24 cellular contexts compared by ENCODE assay signal in the genomic region with DNA sequence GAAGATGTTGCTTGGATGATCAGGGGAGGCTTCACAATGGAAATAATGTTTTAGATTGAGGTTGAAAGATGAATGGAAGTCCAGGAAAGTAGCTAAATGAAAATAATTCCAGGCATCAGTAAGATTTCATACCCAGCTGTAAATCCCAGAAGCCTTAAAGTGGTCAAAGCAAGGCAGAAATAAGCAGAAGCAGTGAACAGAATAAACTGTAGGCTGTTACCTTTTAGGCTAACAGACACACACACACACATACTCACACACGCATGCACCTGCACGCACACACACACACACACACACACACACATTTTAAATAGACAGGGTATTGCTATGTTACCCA.
"Had no signal": no experiment of that assay in that cellular context is flagged by ENCODE, and none has a peak within 500 bp of the region (broad histone marks: within the 10 kb centered on the region; RNA-seq: fewer than 3 reads in every experiment).

No MANE protein-coding gene starts in this region.

- H3K27me3 Mint-ChIP-seq: activated B cell treated with CpG ODN at 0.5 μM for 24 hours; activated CD4-positive, alpha-beta memory T cell treated with anti-CD3 and anti-CD28 coated beads for 36 hours; activated CD4-positive, alpha-beta T cell treated with anti-CD3 and anti-CD28 coated beads for 36 hours; activated naive CD8-positive, alpha-beta T cell treated with anti-CD3 and anti-CD28 coated beads, Interleukin-2, amount 10 ng/mL, durations not matched to agents 7 days and 5 days; memory B cell; stimulated activated memory B cell treated with anti-CD40 and anti-IgM and Interleukin-4, amounts not matched to agents 10 μg/mL and 1 μg/mL and 100 μg/mL, for 72 hours; type B pancreatic cell had no signal

- DNase-seq: activated B cell treated with CpG ODN at 0.5 μM for 24 hours; activated CD4-positive, alpha-beta memory T cell treated with anti-CD3 and anti-CD28 coated beads for 36 hours; activated effector memory CD4-positive, alpha-beta T cell treated with Interleukin-2 at 50 U/mL for 16 hours; activated naive CD4-positive, alpha-beta T cell treated with anti-CD3 and anti-CD28 coated beads for 36 hours; activated naive CD8-positive, alpha-beta T cell treated with anti-CD3 and anti-CD28 coated beads, Interleukin-2, amount 10 ng/mL, durations not matched to agents 7 days and 5 days; activated T-cell treated with anti-CD3 and anti-CD28 coated beads, Interleukin-2, amount 50 U/mL, for 72 hours; amniotic stem cell; hippocampal formation; kidney glomerular epithelial cell; nephron progenitor cell; nucleus accumbens; right lobe of liver; stimulated activated CD4-positive, alpha-beta T cell treated with anti-CD3 and anti-CD28 coated beads, Interleukin-15, amount 100 ng/mL, for 24 hours; testis had no signal

- H3K79me2 ChIP-seq: parathyroid adenoma had no signal

- H3K27ac Mint-ChIP-seq: activated B cell treated with CpG ODN at 0.5 μM for 24 hours; activated CD4-positive, alpha-beta memory T cell treated with anti-CD3 and anti-CD28 coated beads for 36 hours; activated CD4-positive, alpha-beta T cell treated with anti-CD3 and anti-CD28 coated beads for 36 hours; activated naive CD4-positive, alpha-beta T cell treated with anti-CD3 and anti-CD28 coated beads for 36 hours; activated naive CD8-positive, alpha-beta T cell treated with anti-CD3 and anti-CD28 coated beads, Interleukin-2, amount 10 ng/mL, durations not matched to agents 7 days and 5 days; activated T-cell treated with anti-CD3 and anti-CD28 coated beads, Interleukin-2, amount 50 U/mL, for 72 hours; memory B cell; nephron progenitor cell; stimulated activated memory B cell treated with anti-CD40 and anti-IgM and Interleukin-4, amounts not matched to agents 10 μg/mL and 1 μg/mL and 100 μg/mL, for 72 hours; T-helper 1 cell treated with Interleukin-12 subunit alpha and Interleukin-12 subunit beta and Interleukin-4 antibody, amounts not matched to agents 30 μg/mL and 1 μg/mL, for 36 hours; type B pancreatic cell had no signal

- H3K36me3 ChIP-seq: cardiac muscle cell, right lobe of liver, vagina had no signal

- H3K9me3 ChIP-seq: mucosa of descending colon, right lobe of liver, testis, vagina had no signal

- H3K9ac ChIP-seq: parathyroid adenoma had no signal

- H3K4me1 ChIP-seq: foreskin keratinocyte, parathyroid adenoma, right lobe of liver, testis had no signal

- H3K27ac ChIP-seq: cardiac muscle cell, foreskin keratinocyte, parathyroid adenoma, right lobe of liver, testis, vagina had no signal

- H3K4me3 Mint-ChIP-seq: activated B cell treated with CpG ODN at 0.5 μM for 24 hours; activated CD4-positive, alpha-beta memory T cell treated with anti-CD3 and anti-CD28 coated beads for 36 hours; activated CD4-positive, alpha-beta T cell treated with anti-CD3 and anti-CD28 coated beads for 36 hours; activated naive CD4-positive, alpha-beta T cell treated with anti-CD3 and anti-CD28 coated beads for 36 hours; activated naive CD8-positive, alpha-beta T cell treated with anti-CD3 and anti-CD28 coated beads, Interleukin-2, amount 10 ng/mL, durations not matched to agents 7 days and 5 days; activated T-cell treated with anti-CD3 and anti-CD28 coated beads, Interleukin-2, amount 50 U/mL, for 72 hours; memory B cell; nephron progenitor cell; stimulated activated memory B cell treated with anti-CD40 and anti-IgM and Interleukin-4, amounts not matched to agents 10 μg/mL and 1 μg/mL and 100 μg/mL, for 72 hours; T-helper 1 cell treated with Interleukin-12 subunit alpha and Interleukin-12 subunit beta and Interleukin-4 antibody, amounts not matched to agents 30 μg/mL and 1 μg/mL, for 36 hours; type B pancreatic cell had no signal

- ATAC-seq: activated CD4-positive, alpha-beta T cell treated with anti-CD3 and anti-CD28 coated beads for 36 hours; activated T-cell treated with anti-CD3 and anti-CD28 coated beads, Interleukin-2, amount 50 U/mL, for 72 hours; stimulated activated memory B cell treated with anti-CD40 and anti-IgM and Interleukin-4, amounts not matched to agents 10 μg/mL and 1 μg/mL and 100 μg/mL, for 72 hours had no signal

- H2AFZ ChIP-seq: parathyroid adenoma had no signal

- H3K27me3 ChIP-seq: cardiac muscle cell, foreskin keratinocyte, right lobe of liver, testis, vagina had no signal

- H3K9me3 Mint-ChIP-seq: T-helper 1 cell treated with Interleukin-12 subunit alpha and Interleukin-12 subunit beta and Interleukin-4 antibody, amounts not matched to agents 30 μg/mL and 1 μg/mL, for 36 hours; type B pancreatic cell had no signal

- H3K4me3 ChIP-seq: cardiac muscle cell, mucosa of descending colon, right lobe of liver, testis, vagina had no signal
